15 cellular contexts compared by ENCODE assay signal in genomic region chr10:132283604-132284382, GRCh38. TPM values are rescaled to one million over a fixed set of nuclear protein-coding genes. Genes with fewer than 3 reads are reported as not detected.
DNase-seq lines count a peak whose midpoint lies in the region; ATAC-seq, FAIRE-seq and TF ChIP-seq lines count a peak whose summit lies in the region.
"Had no signal": no experiment of that assay in that cellular context is flagged by ENCODE, and none has a peak within 500 bp of the region (broad histone marks: within the 10 kb centered on the region; RNA-seq: fewer than 3 reads in every experiment).

No MANE protein-coding gene starts in this region.

- no peak for ATAC-seq in HG03565 (IDR thresholded peaks at IDR 0.05; ENCODE audit: unreplicated experiment)

- peaks cover 9% of the 10 kb centered on the region for H3K4me1 Mint-ChIP-seq in CD14-positive monocyte

- no peaks in the 10 kb centered on the region for H3K9me3 ChIP-seq in HEK293 (ENCODE audit: control insufficient read depth, insufficient read depth, low read depth, low read length)
- no peaks in the 10 kb centered on the region for H3K9me3 ChIP-seq in kidney (ENCODE audit: control insufficient read depth in 1 of 2, low read length in 2 of 2)
- no peaks in the 10 kb centered on the region for H3K9me3 ChIP-seq in osteoblast (ENCODE audit: low read depth, low read length)

- H3K27ac ChIP-seq in HEK293 (ENCODE audit: extremely low read depth, low read depth, low read length), result no peak overlapping the region
- no peak overlapping the region for H3K27ac ChIP-seq in kidney (ENCODE audit: low read depth in 2 of 2, low read length in 2 of 2)
- H3K27ac ChIP-seq in osteoblast (ENCODE audit: low read depth, low read length), result no peak overlapping the region

- intact Hi-C loops in CD14-positive monocyte (cut with micrococcal nuclease) (no loop called here), kidney (cut with DNase I) (no loop called here)

- H3K4me3 Mint-ChIP-seq in CD14-positive monocyte, result no peak overlapping the region
- H3K4me3 Mint-ChIP-seq: CD4-positive, alpha-beta memory T cell had no signal

- H3K4me1 ChIP-seq in HEK293 (ENCODE audit: control insufficient read depth, insufficient read depth, low read length) (no peaks in the 10 kb centered on the region), kidney (ENCODE audit: control insufficient read depth in 1 of 2, insufficient read depth in 1 of 2, low read depth in 1 of 2, low read length in 2 of 2) (no peaks in the 10 kb centered on the region), osteoblast (ENCODE audit: insufficient read depth, low read length) (no peaks in the 10 kb centered on the region)

- H3K9me3 Mint-ChIP-seq in CD14-positive monocyte, result peaks cover under 1 to 10% (median 3%) of the 10 kb centered on the region in 7 donors

- CTCF ChIA-PET in HEK293 (lab: Yijun Ruan, JAX), result no interaction called here

- POLR2A ChIA-PET in HEK293 (lab: Yijun Ruan, JAX), result no interaction called here

- H2AFZ ChIP-seq in osteoblast (ENCODE audit: low read length), result no peak overlapping the region

- TF ChIP-seq CTCF in CD14-positive monocyte (IDR thresholded peaks at IDR 0.05) (no peak), HEK293 (tag by site-specific recombination; IDR thresholded peaks at IDR 0.05) (no peak), kidney (IDR thresholded peaks at IDR 0.05; ENCODE audit: borderline replicate concordance, extremely low read depth, insufficient read depth) (no peak), osteoblast (IDR thresholded peaks at IDR 0.05; ENCODE audit: extremely low read depth, low read depth, low read length) (no peak), GM10266 (IDR thresholded peaks at IDR 0.05; ENCODE audit: control insufficient read depth, insufficient read depth, low read depth, missing control alignments) (no peak)

- no peak overlapping the region for H3K27ac Mint-ChIP-seq in CD14-positive monocyte
- H3K27ac Mint-ChIP-seq: CD4-positive, alpha-beta memory T cell had no signal

- H3K36me3 ChIP-seq in HEK293 (ENCODE audit: control insufficient read depth in 2 of 2, insufficient read depth in 1 of 2, low read length in 2 of 2) (no peaks in the 10 kb centered on the region), kidney (ENCODE audit: control insufficient read depth in 1 of 2, insufficient read depth in 2 of 2, low read length in 2 of 2) (no peaks in the 10 kb centered on the region), osteoblast (ENCODE audit: insufficient read depth, low read length) (no peaks in the 10 kb centered on the region)

- no peak for FAIRE-seq in kidney (lab: Jason Lieb, UNC)
- FAIRE-seq: D721Med had no signal

- H3K4me3 ChIP-seq in HEK293 (ENCODE audit: low read depth, low read length), result no peak overlapping the region
- no peak overlapping the region for H3K4me3 ChIP-seq in kidney (ENCODE audit: low read length in 2 of 2)
- H3K4me3 ChIP-seq in osteoblast (ENCODE audit: insufficient read depth, low read length), result no peak overlapping the region

- peak; percentile 42 for DNase-seq in CD14-positive monocyte (ENCODE audit: low spot score)
- peak; percentile 63 for DNase-seq in kidney
- peak; percentile 58 for DNase-seq in osteoblast (ENCODE audit: insufficient read length, low spot score, missing footprints)
- DNase-seq in GM10266 (ENCODE audit: extremely low spot score), result no peak
- DNase-seq in GM19240 (ENCODE audit: insufficient read length, low spot score), result no peak
- no peak for DNase-seq in activated CD4-positive, alpha-beta T cell treated with anti-CD3 and anti-CD28 coated beads for 48 hours
- DNase-seq: AML-193; CD4-positive, alpha-beta memory T cell; Kasumi-1; NCI-H1930; NCI-H2171 treated with DMSO at 0.1 percent for 48 hours; SHP77 treated with DMSO at 0.1 percent for 48 hours had no signal

- H3K36me3 Mint-ChIP-seq in CD14-positive monocyte, result no peaks in the 10 kb centered on the region
- H3K36me3 Mint-ChIP-seq: CD4-positive, alpha-beta memory T cell had no signal

- H3K27me3 ChIP-seq in osteoblast (ENCODE audit: insufficient read depth, low read length), result peaks cover 9% of the 10 kb centered on the region

- peaks cover 5 to 11% (median 8%) of the 10 kb centered on the region in 3 donors for H3K27me3 Mint-ChIP-seq in CD14-positive monocyte (ENCODE audit: low read depth in 3 of 3)
- H3K27me3 Mint-ChIP-seq: CD4-positive, alpha-beta memory T cell had no signal

- no peaks in the 10 kb centered on the region for H3K79me2 ChIP-seq in osteoblast (ENCODE audit: insufficient read depth, low read length)

- peaks cover 4% of the 10 kb centered on the region for H4K20me1 ChIP-seq in osteoblast (ENCODE audit: insufficient read depth, low read length)

- H3K9ac ChIP-seq in kidney (ENCODE audit: low read length in 2 of 2), result no peak overlapping the region

- H3K4me2 ChIP-seq in osteoblast (ENCODE audit: insufficient read depth, low read length), result no peak overlapping the region

TF ChIP-seq in HEK293, 187 proteins besides CTCF, POLR2A, EP300 and RAD21:
- no peak for TF ChIP-seq ZSCAN5A (tag by site-specific recombination; IDR thresholded peaks at IDR 0.05)
- no peak for TF ChIP-seq ZNF521 (tag by site-specific recombination; IDR thresholded peaks at IDR 0.05)
- TF ChIP-seq EGR2 (tag by site-specific recombination; IDR thresholded peaks at IDR 0.05; ENCODE audit: low read depth), result peak; percentile 34; the same call in 1 of the 2 replicates
- peak; percentile 15; the same call in 1 of the 2 replicates for TF ChIP-seq ZFHX2 (tag by site-specific recombination; conservative IDR thresholded peaks at IDR 0.05)
- TF ChIP-seq ZNF157 (tag by site-specific recombination; IDR thresholded peaks at IDR 0.05), result no peak
- no peak for TF ChIP-seq ZNF501 (tag by site-specific recombination; IDR thresholded peaks at IDR 0.05)
- no peak for TF ChIP-seq ZNF140 (tag by site-specific recombination; IDR thresholded peaks at IDR 0.05)

RNA-seq across cellular contexts. Expression of gene STK32C, which starts 24.0 kb away (rescaled TPM):
- polyA plus RNA-seq in CD14-positive monocyte (10 to 100 TPM; 13.6 to 18.4 TPM), kidney (ENCODE audit: insufficient read depth, low read depth, low replicate concordance) (11.6 TPM)
- total RNA-seq in kidney (14.4 TPM), osteoblast (12.7 and 14.5 TPM in 2 replicates)

RNA-seq across cellular contexts. Expression of gene LRRC27, which starts 48.2 kb away (rescaled TPM):
- polyA plus RNA-seq in CD14-positive monocyte (1 to 10 TPM; 3.6 TPM), kidney (ENCODE audit: insufficient read depth, low read depth, low replicate concordance) (14.4 TPM)
- total RNA-seq in kidney (14.6 TPM), osteoblast (11.2 and 13.4 TPM in 2 replicates)

Comparison
In these comparisons a context has a peak if more than half of its experiments do, and no peak if none do; other contexts are left out.
1. DNase-seq: peak in CD14-positive monocyte (single experiment), kidney (single experiment) and osteoblast (single experiment); none in GM10266 (single experiment), GM19240 (single experiment) and activated CD4-positive, alpha-beta T cell treated with anti-CD3 and anti-CD28 coated beads for 48 hours (single experiment).